Comparison of ENCODE assay signal across 8 cellular contexts in the genomic region with DNA sequence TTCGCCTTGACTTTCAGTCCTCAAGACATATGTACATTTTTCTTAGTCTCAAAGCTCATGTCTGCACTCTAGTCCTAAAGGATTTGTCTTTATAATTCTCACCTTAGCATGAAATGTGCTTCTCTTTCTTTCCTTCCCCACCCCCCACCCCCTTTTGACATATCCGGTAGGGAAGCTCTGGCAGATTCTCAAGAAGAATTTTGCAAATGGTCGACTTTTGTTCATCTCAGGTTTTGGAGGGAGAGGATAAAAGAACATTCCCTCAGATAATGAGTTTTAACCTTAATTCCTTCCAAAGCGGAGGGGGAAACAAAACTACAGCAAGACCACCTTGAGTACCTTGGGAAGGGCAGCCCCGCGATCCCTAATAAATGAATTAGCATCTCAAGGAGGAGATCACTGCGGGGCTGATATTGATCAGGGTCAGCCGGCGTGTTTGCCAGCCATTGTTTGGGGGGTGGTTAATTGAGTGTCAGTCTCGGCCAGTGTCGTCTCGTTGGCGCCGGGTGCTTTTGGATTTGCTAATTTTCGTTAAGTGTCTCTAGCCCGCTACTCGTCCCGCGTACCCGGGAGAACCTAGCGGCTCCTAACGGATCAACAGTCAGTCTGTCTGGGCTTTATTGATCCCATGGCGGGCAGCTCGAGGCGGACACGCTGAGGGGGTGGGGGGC. TPM values are rescaled to one million over a fixed set of nuclear protein-coding genes. Genes with fewer than 3 reads are reported as not detected.
DNase-seq lines count a peak whose midpoint lies in the region; ATAC-seq, FAIRE-seq and TF ChIP-seq lines count a peak whose summit lies in the region.

No MANE protein-coding gene starts in this region.

- H3K9me3 ChIP-seq in SK-N-MC (ENCODE audit: low read depth, low read length) (no peaks in the 10 kb centered on the region), mucosa of descending colon (no peaks in the 10 kb centered on the region), uterus (no peaks in the 10 kb centered on the region)
- H3K9me3 ChIP-seq in effector memory CD4-positive, alpha-beta T cell (ENCODE audit: control insufficient read depth, low read length) = no peaks in the 10 kb centered on the region

- no peak for FAIRE-seq in GM19239 (lab: Jason Lieb, UNC)

- H3K36me3 ChIP-seq in SK-N-MC (ENCODE audit: insufficient read depth, low read length) (peaks cover 8% of the 10 kb centered on the region), mucosa of descending colon (ENCODE audit: low read depth) (no peaks in the 10 kb centered on the region), uterus (no peaks in the 10 kb centered on the region)
- H3K36me3 ChIP-seq in effector memory CD4-positive, alpha-beta T cell (ENCODE audit: control insufficient read depth, insufficient read depth, low read length) = no peaks in the 10 kb centered on the region

- DNase-seq in NCI-H1417 (lab: John Stamatoyannopoulos, UW) (peak in 2 of 3 experiments; percentile 18 to 55), NCI-H1417 treated with DMSO at 0.1 percent for 48 hours (lab: John Stamatoyannopoulos, UW) (no peak), SK-N-MC (ENCODE audit: low read depth, low spot score) (no peak), mucosa of descending colon (peak in 1 of 3 donors; percentile 26), uterus (peak in 1 of 2 donors; percentile 48), GM19239 (ENCODE audit: insufficient read length, low spot score) (no peak)
- DNase-seq in effector memory CD4-positive, alpha-beta T cell = no peak

- H3K27me3 ChIP-seq in effector memory CD4-positive, alpha-beta T cell (replicated peaks; ENCODE audit: control insufficient read depth, insufficient read depth, low read length, poor library complexity, severe bottlenecking) = peaks cover 22% of the 10 kb centered on the region
- H3K27me3 ChIP-seq in uterus = no peaks in the 10 kb centered on the region

- TF ChIP-seq POLR2A in uterus (IDR thresholded peaks at IDR 0.05) = no peak

- no peak for TF ChIP-seq CTCF in mucosa of descending colon (IDR thresholded peaks at IDR 0.05)
- TF ChIP-seq CTCF in uterus (IDR thresholded peaks at IDR 0.05) = no peak

- H3K4me1 ChIP-seq in effector memory CD4-positive, alpha-beta T cell (ENCODE audit: control insufficient read depth, insufficient read depth, low read length, poor library complexity, severe bottlenecking) = peaks cover 16% of the 10 kb centered on the region
- H3K4me1 ChIP-seq in mucosa of descending colon (ENCODE audit: low read depth) (peaks cover 31% of the 10 kb centered on the region), uterus (no peaks in the 10 kb centered on the region)

- H3K4me3 ChIP-seq in SK-N-MC (peak overlapping the region; percentile 81), mucosa of descending colon (no peak overlapping the region), uterus (peak overlapping the region; percentile 38 to 39)
- H3K4me3 ChIP-seq in effector memory CD4-positive, alpha-beta T cell (ENCODE audit: insufficient read depth, low read depth, low read length, poor library complexity, severe bottlenecking) = peak overlapping the region; percentile 45

- H3K27ac ChIP-seq in SK-N-MC (no peak overlapping the region), uterus (peak overlapping the region; percentile 44 to 50)
- H3K27ac ChIP-seq in effector memory CD4-positive, alpha-beta T cell (ENCODE audit: insufficient read depth, low read length, poor library complexity, severe bottlenecking) = no peak overlapping the region

- H3K9ac ChIP-seq in SK-N-MC (ENCODE audit: insufficient read length) = peak overlapping the region; percentile 69

- intact Hi-C loops in mucosa of descending colon (cut with DNase I, micrococcal nuclease) (no loop called here), uterus (cut with DNase I; ENCODE audit: low total_unique reads) (no loop called here)

- peak; percentile 1 for ATAC-seq in mucosa of descending colon
- ATAC-seq in HG03521 (IDR thresholded peaks at IDR 0.05; ENCODE audit: unreplicated experiment) = no peak

RNA-seq across cellular contexts. Expression of a gene that starts 0.9 kb away (rescaled TPM):
- total RNA-seq in mucosa of descending colon (1 to 10 TPM; 2.7 to 4.4 (median 4.2) TPM), uterus (10 to 100 TPM in 2 of 4 donors, 1 to 10 TPM in 2; 6.4 to 18.3 (median 14.0) TPM)

Comparison
In these comparisons a context has a peak if more than half of its experiments do, and no peak if none do; other contexts are left out.
1. DNase-seq: peak in NCI-H1417 (2 of 3); none in NCI-H1417 treated with DMSO at 0.1 percent for 48 hours (single experiment), SK-N-MC (single experiment), effector memory CD4-positive, alpha-beta T cell (0 of 3) and GM19239 (single experiment).
2. H3K27ac ChIP-seq: peak in uterus (2 of 2); none in SK-N-MC (single experiment) and effector memory CD4-positive, alpha-beta T cell (single experiment).